2 cellular contexts compared by ENCODE assay signal in the genomic region with DNA sequence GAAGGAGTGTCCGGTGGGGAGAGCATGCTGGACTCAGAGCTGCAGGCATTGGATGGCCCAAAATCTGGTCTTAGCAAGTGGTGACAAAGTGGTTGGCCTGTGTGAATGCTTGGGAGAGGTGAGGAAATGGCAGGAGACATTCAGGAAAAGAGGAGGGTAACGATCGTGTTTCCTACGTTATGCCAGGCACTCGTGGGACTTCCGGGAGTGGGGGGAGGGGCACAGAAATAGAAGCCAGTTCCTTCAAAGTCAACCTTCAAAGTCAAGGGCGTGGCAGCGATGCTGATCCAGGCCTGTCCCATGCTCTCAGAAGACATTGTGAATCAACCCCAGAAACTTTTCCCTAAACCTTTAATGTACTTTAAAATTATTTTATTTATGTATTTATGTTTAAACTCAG.
TF ChIP-seq lines count a peak whose summit lies in the region.

No MANE protein-coding gene starts in this region.

TF ChIP-seq in HEK293, 187 proteins besides CTCF, POLR2A, EP300 and RAD21:
- TF ChIP-seq ZNF341 (tag by site-specific recombination; IDR thresholded peaks at IDR 0.05; ENCODE audit: low read depth) (no peak), ZNF335 (tag by site-specific recombination; conservative IDR thresholded peaks at IDR 0.05) (0 out of 2 replicates have a peak, but pooled peaks have one; percentile 19)

TF ChIP-seq in K562, 482 proteins besides CTCF, POLR2A, EP300 and RAD21:
- TF ChIP-seq ESRRA (IDR thresholded peaks at IDR 0.05; ENCODE audit: borderline replicate concordance, low read depth) (peak; percentile 81), ELF1 (tag; IDR thresholded peaks at IDR 0.05) (peak; percentile 77), SMC3 (conservative IDR thresholded peaks at IDR 0.05; ENCODE audit: insufficient read depth, low read depth, low read length) (no peak), ETV1 (tag; conservative IDR thresholded peaks at IDR 0.05; ENCODE audit: low read depth) (peak; percentile 39; the same call in 1 of the 2 replicates), EHMT2 (IDR thresholded peaks at IDR 0.05) (0 out of 2 replicates have a peak, but pooled peaks have one; percentile 10), ZBTB17 (CRISPR knock-in tag; IDR thresholded peaks at IDR 0.05) (0 out of 2 replicates have a peak, but pooled peaks have one; percentile 19), RFX7 (CRISPR knock-in tag; IDR thresholded peaks at IDR 0.05) (no peak), CTBP1 (IDR thresholded peaks at IDR 0.05; ENCODE audit: borderline replicate concordance) (peak; percentile 19; the same call in 1 of the 2 replicates)
- TF ChIP-seq, protein P1, sequence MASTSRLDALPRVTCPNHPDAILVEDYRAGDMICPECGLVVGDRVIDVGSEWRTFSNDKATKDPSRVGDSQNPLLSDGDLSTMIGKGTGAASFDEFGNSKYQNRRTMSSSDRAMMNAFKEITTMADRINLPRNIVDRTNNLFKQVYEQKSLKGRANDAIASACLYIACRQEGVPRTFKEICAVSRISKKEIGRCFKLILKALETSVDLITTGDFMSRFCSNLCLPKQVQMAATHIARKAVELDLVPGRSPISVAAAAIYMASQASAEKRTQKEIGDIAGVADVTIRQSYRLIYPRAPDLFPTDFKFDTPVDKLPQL (IDR thresholded peaks at IDR 0.05; ENCODE audit: extremely low read depth, insufficient read length), result no peak
